ENCODE assay signal across 10 cellular contexts in genomic region chr11:62858201-62858600, GRCh38. TPM values are rescaled to one million over a fixed set of nuclear protein-coding genes. Genes with fewer than 3 reads are reported as not detected.
DNase-seq lines count a peak whose midpoint lies in the region; ATAC-seq and TF ChIP-seq lines count a peak whose summit lies in the region.
"Had no signal": no experiment of that assay in that cellular context is flagged by ENCODE, and none has a peak within 500 bp of the region (broad histone marks: within the 10 kb centered on the region; RNA-seq: fewer than 3 reads in every experiment).

No MANE protein-coding gene starts in this region.

- H3K4me1 ChIP-seq in PC-9 (replicated peaks; ENCODE audit: insufficient read depth): peaks cover 18% of the 10 kb centered on the region
- H3K4me1 ChIP-seq in esophagus (ENCODE audit: control insufficient read depth in 2 of 2, insufficient read depth in 2 of 2, low read length in 1 of 2): peaks cover 0 to 4% of the 10 kb centered on the region in 2 donors

- H3K4me2 ChIP-seq in PC-9: peak overlapping the region; percentile 90

- peaks cover 96% of the 10 kb centered on the region for H3K79me2 ChIP-seq in PC-9 (ENCODE audit: low read depth)

- H3K36me3 ChIP-seq in PC-9 (ENCODE audit: low read depth): peaks cover 25% of the 10 kb centered on the region
- H3K36me3 ChIP-seq in esophagus (ENCODE audit: control insufficient read depth in 2 of 2, insufficient read depth in 2 of 2, low read length in 1 of 2): peaks cover 0 to 3% of the 10 kb centered on the region in 2 donors

- H3K27ac ChIP-seq in PC-9 (peak overlapping the region; percentile 85), esophagus (ENCODE audit: low read depth in 2 of 2, low read length in 1 of 2) (peak overlapping the region; percentile 2 to 54)

- no peak for TF ChIP-seq CTCF in PC-9 (conservative IDR thresholded peaks at IDR 0.05)

- peaks cover 59% of the 10 kb centered on the region for H3K36me3 Mint-ChIP-seq in activated naive CD4-positive, alpha-beta T cell treated with anti-CD3 and anti-CD28 coated beads for 36 hours (ENCODE audit: low read depth)
- peaks cover 43 to 51% of the 10 kb centered on the region in 2 donors for H3K36me3 Mint-ChIP-seq in stimulated activated naive B cell treated with anti-CD40 and anti-IgM and Interleukin-4, amounts not matched to agents 10 μg/mL and 1 μg/mL and 100 μg/mL, for 72 hours

- no peak for ATAC-seq in stimulated activated naive B cell treated with anti-CD40 and anti-IgM and Interleukin-4, amounts not matched to agents 10 μg/mL and 1 μg/mL and 100 μg/mL, for 72 hours (replicated peaks)

- intact Hi-C loops in activated naive CD4-positive, alpha-beta T cell treated with anti-CD3 and anti-CD28 coated beads for 36 hours (cut with micrococcal nuclease): loop anchor here (5.0 kb wide), 1 partner anchor 186 kb away; the partner anchor contains the start of genes LBHD1 and UQCC3
- intact Hi-C loops in PC-9 (cut with micrococcal nuclease; ENCODE audit: unreplicated experiment): loop anchor here (5.0 kb wide), 1 partner anchor 891 kb away; the partner anchor contains the start of gene FTH1

- no TSS peak for BruUV-seq in PC-9 (replicated peaks; lab: Mats Ljungman, UMichigan)

- H3K4me1 Mint-ChIP-seq in activated naive CD4-positive, alpha-beta T cell treated with anti-CD3 and anti-CD28 coated beads for 36 hours (ENCODE audit: low read depth): peaks cover 52% of the 10 kb centered on the region
- peaks cover 30 to 77% of the 10 kb centered on the region in 2 donors for H3K4me1 Mint-ChIP-seq in stimulated activated naive B cell treated with anti-CD40 and anti-IgM and Interleukin-4, amounts not matched to agents 10 μg/mL and 1 μg/mL and 100 μg/mL, for 72 hours

- H3K4me3 Mint-ChIP-seq in activated naive CD4-positive, alpha-beta T cell treated with anti-CD3 and anti-CD28 coated beads for 36 hours: peak overlapping the region; percentile 99
- H3K4me3 Mint-ChIP-seq in stimulated activated naive B cell treated with anti-CD40 and anti-IgM and Interleukin-4, amounts not matched to agents 10 μg/mL and 1 μg/mL and 100 μg/mL, for 72 hours: peak overlapping the region; percentile 97 to 98

- H4K20me1 ChIP-seq in PC-9 (ENCODE audit: insufficient read depth): peaks cover 26% of the 10 kb centered on the region

- POLR2A ChIA-PET in PC-9 (lab: Charles Lee; ENCODE audit: unreplicated experiment): interaction anchor here (0.6 to 2.7 kb wide), 5 partner anchors 17 to 193 kb away, joined by 4 to 39 read pairs (median 19); partner anchors contain the start of genes C11orf98, CSKMT and ZBTB3

- H3K9me3 ChIP-seq in PC-9 (ENCODE audit: insufficient read depth, low read depth): no peaks in the 10 kb centered on the region
- no peaks in the 10 kb centered on the region for H3K9me3 ChIP-seq in esophagus (ENCODE audit: control insufficient read depth in 2 of 2, insufficient read depth in 1 of 2, low read depth in 1 of 2, low read length in 1 of 2)

- 52 to 65% methylated on average over 7 of the region's 7 CpGs for WGBS in esophagus, 2 donors

- H3K27me3 ChIP-seq in PC-9 (ENCODE audit: insufficient read depth, low read depth) (no peaks in the 10 kb centered on the region), esophagus (ENCODE audit: control insufficient read depth in 1 of 2, insufficient read depth in 2 of 2, low read length in 2 of 2) (no peaks in the 10 kb centered on the region)

- H3K27me3 Mint-ChIP-seq in activated naive CD4-positive, alpha-beta T cell treated with anti-CD3 and anti-CD28 coated beads for 36 hours (ENCODE audit: low read depth): no peaks in the 10 kb centered on the region
- no peaks in the 10 kb centered on the region for H3K27me3 Mint-ChIP-seq in stimulated activated naive B cell treated with anti-CD40 and anti-IgM and Interleukin-4, amounts not matched to agents 10 μg/mL and 1 μg/mL and 100 μg/mL, for 72 hours

- H3K4me3 ChIP-seq in PC-9 (peak overlapping the region; percentile 97), esophagus (ENCODE audit: low read depth in 1 of 2, low read length in 2 of 2) (peak overlapping the region in 1 of 2 donors; percentile 13)

- H3K27ac Mint-ChIP-seq in activated naive CD4-positive, alpha-beta T cell treated with anti-CD3 and anti-CD28 coated beads for 36 hours: no peak overlapping the region
- H3K27ac Mint-ChIP-seq in stimulated activated naive B cell treated with anti-CD40 and anti-IgM and Interleukin-4, amounts not matched to agents 10 μg/mL and 1 μg/mL and 100 μg/mL, for 72 hours: peak overlapping the region; percentile 51

- no peaks in the 10 kb centered on the region for H3K9me3 Mint-ChIP-seq in activated naive CD4-positive, alpha-beta T cell treated with anti-CD3 and anti-CD28 coated beads for 36 hours
- H3K9me3 Mint-ChIP-seq in stimulated activated naive B cell treated with anti-CD40 and anti-IgM and Interleukin-4, amounts not matched to agents 10 μg/mL and 1 μg/mL and 100 μg/mL, for 72 hours: no peaks in the 10 kb centered on the region

- peaks cover 62% of the 10 kb centered on the region for H3F3A ChIP-seq in PC-9 (ENCODE audit: insufficient read depth, low read depth)

- DNase-seq in activated naive CD4-positive, alpha-beta T cell treated with anti-CD3 and anti-CD28 coated beads for 36 hours: no peak
- no peak for DNase-seq in activated naive CD4-positive, alpha-beta T cell treated with anti-CD3 and anti-CD28 coated beads, Interleukin-2, amount 50 U/mL, for 16 hours
- DNase-seq in PC-9 (no peak), NCI-H146 treated with DMSO at 0.1 percent for 48 hours (lab: John Stamatoyannopoulos, UW; ENCODE audit: unreplicated experiment) (no peak)
- no peak for DNase-seq in stimulated activated naive B cell treated with anti-CD40 and anti-IgM and Interleukin-4, amounts not matched to agents 10 μg/mL and 1 μg/mL and 100 μg/mL, for 72 hours
- no peak for DNase-seq in stimulated activated CD4-positive, alpha-beta T cell treated with anti-CD3 and anti-CD28 coated beads, Interleukin-2, amount 100 ng/mL, for 48 hours
- DNase-seq in activated CD4-positive, alpha-beta T cell treated with anti-CD3 and anti-CD28 coated beads, Interleukin-2, amount 50 U/mL, for 48 hours: no peak
- DNase-seq: NCI-H1930 had no signal

- H2AFZ ChIP-seq in PC-9: no peak overlapping the region

- no peaks in the 10 kb centered on the region for H3K9me2 ChIP-seq in PC-9 (ENCODE audit: insufficient read depth)

- CTCF ChIA-PET in activated naive CD4-positive, alpha-beta T cell treated with anti-CD3 and anti-CD28 coated beads for 36 hours (lab: Charles Lee): interaction anchor here (0.7 to 3.4 kb wide), 4 partner anchors 9 to 132 kb away, joined by 3 to 28 read pairs (median 4); partner anchors contain the start of gene TMEM179B
- CTCF ChIA-PET in PC-9 (lab: Charles Lee): interaction anchor here (0.7 to 1.3 kb wide), 2 partner anchors 71 to 1496 kb away, joined by 5 to 18 read pairs; partner anchors contain the start of genes CYB561A3 and TMEM179B

RNA-seq across cellular contexts. Expression of gene WDR74, which starts 18.8 kb away (rescaled TPM):
- total RNA-seq in activated naive CD4-positive, alpha-beta T cell treated with anti-CD3 and anti-CD28 coated beads for 36 hours: 10 to 100 TPM; 74.4 to 78.7 TPM
- total RNA-seq in PC-9 (2021): 72.4 and 74.1 TPM in 2 replicates
- 10 to 100 TPM; 44.0 to 44.6 TPM for polyA plus RNA-seq in esophagus

RNA-seq across cellular contexts. Expression of gene SLC3A2, which starts 22.5 kb away (rescaled TPM):
- total RNA-seq in activated naive CD4-positive, alpha-beta T cell treated with anti-CD3 and anti-CD28 coated beads for 36 hours: 100 to 1,000 TPM; 419 to 472 TPM
- total RNA-seq in PC-9 (2021): 513 and 619 TPM in 2 replicates
- polyA plus RNA-seq in esophagus: 100 to 1,000 TPM in 1 of 2 donors, 10 to 100 TPM in 1; 90.5 to 146 TPM

RNA-seq across cellular contexts. Expression of gene TEX54, which starts 25.6 kb away (rescaled TPM):
- not detected for total RNA-seq in activated naive CD4-positive, alpha-beta T cell treated with anti-CD3 and anti-CD28 coated beads for 36 hours
- total RNA-seq in PC-9 (2021): not detected in 2 replicates
- not detected for polyA plus RNA-seq in esophagus
- total RNA-seq: cerebellum had no signal

RNA-seq across cellular contexts. Expression of gene STX5, which starts 26.4 kb away (rescaled TPM):
- total RNA-seq in activated naive CD4-positive, alpha-beta T cell treated with anti-CD3 and anti-CD28 coated beads for 36 hours: 10 to 100 TPM; 22.7 to 23.0 TPM
- total RNA-seq in PC-9 (2021): 61.9 and 65.8 TPM in 2 replicates
- 10 to 100 TPM; 14.5 to 25.2 TPM for polyA plus RNA-seq in esophagus

RNA-seq across cellular contexts. Expression of gene NXF1, which starts 53.0 kb away (rescaled TPM):
- 10 to 100 TPM; 44.6 to 46.0 TPM for total RNA-seq in activated naive CD4-positive, alpha-beta T cell treated with anti-CD3 and anti-CD28 coated beads for 36 hours
- total RNA-seq in PC-9 (2021): 45.6 and 56.1 TPM in 2 replicates
- 10 to 100 TPM; 77.9 to 84.7 TPM for polyA plus RNA-seq in esophagus
